ENCODE assay signal across 24 cellular contexts in the genomic region with DNA sequence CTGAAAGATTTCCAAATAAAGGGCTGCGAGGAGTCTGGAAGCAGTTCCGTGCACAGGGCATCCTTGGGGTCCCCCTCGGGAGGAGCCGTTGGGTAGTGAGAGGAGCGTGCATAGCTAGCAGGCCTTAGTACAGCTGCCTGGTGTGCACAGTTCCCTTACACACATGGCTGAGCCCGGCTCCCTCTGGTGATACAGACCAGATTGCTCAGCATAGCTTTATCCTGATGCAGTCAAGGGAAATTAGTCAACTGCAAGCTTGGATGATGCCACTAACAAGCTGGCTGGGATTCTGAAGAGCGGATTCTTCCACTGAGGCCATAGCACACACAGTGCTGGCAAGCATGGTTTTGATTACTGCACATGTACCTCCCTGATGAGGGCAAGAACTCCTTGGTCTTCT.
DNase-seq lines count a peak whose midpoint lies in the region; ATAC-seq and TF ChIP-seq lines count a peak whose summit lies in the region.
"Had no signal": no experiment of that assay in that cellular context is flagged by ENCODE, and none has a peak within 500 bp of the region (broad histone marks: within the 10 kb centered on the region; RNA-seq: fewer than 3 reads in every experiment).

No MANE protein-coding gene starts in this region.

- DNase-seq in AG09319 (ENCODE audit: extremely low read depth, low read depth), result peak; percentile 83
- DNase-seq in M059J (ENCODE audit: low read depth), result peak; percentile 21
- peak; percentile 3 for DNase-seq in adipocyte (ENCODE audit: low read depth)
- peak; percentile 55 for DNase-seq in kidney glomerular epithelial cell (lab: John Stamatoyannopoulos, UW)
- DNase-seq in heart right ventricle, result no peak
- DNase-seq in SJCRH30, result no peak
- no peak for DNase-seq in erythroblast (lab: John Stamatoyannopoulos, UW)
- DNase-seq in psoas muscle, result no peak
- DNase-seq: activated CD4-positive, alpha-beta T cell treated with anti-CD3 and anti-CD28 coated beads, Interleukin-2, amount 50 U/mL, for 1 hour; activated naive CD8-positive, alpha-beta T cell treated with anti-CD3 and anti-CD28 coated beads, Interleukin-2, amount 50 U/mL, for 24 hours; activated T-cell treated with anti-CD3 and anti-CD28 coated beads, Interleukin-2, amount 50 U/mL, for 4 hours; dorsolateral prefrontal cortex; glutamatergic neuron; HFFc6; natural killer cell; NCI-H1417; NCI-H2107; NCI-H446 treated with DMSO at 0.1 percent for 48 hours; NCI-H82; spleen; stimulated activated CD4-positive, alpha-beta T cell treated with anti-CD3 and anti-CD28 coated beads, Interleukin-4, amount 100 ng/mL, for 1 hour had no signal

- H3K27me3 ChIP-seq in adipocyte (replicated peaks; ENCODE audit: control insufficient read depth, insufficient read depth, low read length) (no peaks in the 10 kb centered on the region), heart right ventricle (no peaks in the 10 kb centered on the region), SJCRH30 (no peaks in the 10 kb centered on the region), psoas muscle (ENCODE audit: insufficient read depth in 3 of 3, low read length in 2 of 3) (no peaks in the 10 kb centered on the region)
- H3K27me3 ChIP-seq: dorsolateral prefrontal cortex, spleen had no signal

- H3K4me3 ChIP-seq in adipocyte (ENCODE audit: low read length) (no peak overlapping the region), heart right ventricle (no peak overlapping the region), SJCRH30 (no peak overlapping the region), psoas muscle (no peak overlapping the region)
- H3K4me3 ChIP-seq: body of pancreas, dorsolateral prefrontal cortex, GM23338, lung, spleen had no signal

- H3K27ac ChIP-seq in heart right ventricle, result no peak overlapping the region
- no peak overlapping the region for H3K27ac ChIP-seq in SJCRH30
- H3K27ac ChIP-seq in psoas muscle, result no peak overlapping the region
- H3K27ac ChIP-seq: body of pancreas, dorsolateral prefrontal cortex, spleen had no signal

- H3K9ac ChIP-seq in adipocyte (ENCODE audit: low read length), result no peak overlapping the region

- intact Hi-C loops in heart right ventricle (cut with DNase I) (no loop called here), psoas muscle (cut with DNase I) (no loop called here)

- TF ChIP-seq CTCF in AG09319 (IDR thresholded peaks at IDR 0.05; ENCODE audit: low read depth, low read length), result peak; percentile 28
- TF ChIP-seq CTCF in heart right ventricle (IDR thresholded peaks at IDR 0.05), result no peak
- TF ChIP-seq CTCF in psoas muscle (IDR thresholded peaks at IDR 0.05), result no peak

- H3K4me1 ChIP-seq in adipocyte (ENCODE audit: control insufficient read depth, insufficient read depth, low read length), result no peaks in the 10 kb centered on the region
- H3K4me1 ChIP-seq in heart right ventricle, result no peaks in the 10 kb centered on the region
- no peaks in the 10 kb centered on the region for H3K4me1 ChIP-seq in SJCRH30
- no peaks in the 10 kb centered on the region for H3K4me1 ChIP-seq in psoas muscle
- H3K4me1 ChIP-seq: body of pancreas, spleen had no signal

- TF ChIP-seq POLR2A in erythroblast (IDR thresholded peaks at IDR 0.05; ENCODE audit: low read length), result no peak

- H3K9me3 ChIP-seq in adipocyte (ENCODE audit: control insufficient read depth, low read length) (no peaks in the 10 kb centered on the region), heart right ventricle (no peaks in the 10 kb centered on the region), SJCRH30 (replicated peaks) (no peaks in the 10 kb centered on the region), psoas muscle (no peaks in the 10 kb centered on the region)
- H3K9me3 ChIP-seq: body of pancreas had no signal

- 81 to 82% methylated on average over 7 of the region's 7 CpGs for WGBS in heart right ventricle, 2 donors
- 74 to 78% (median 77%) methylated on average over 7 of the region's 7 CpGs for WGBS in psoas muscle, 3 donors

- ATAC-seq in heart right ventricle (no peak), psoas muscle (no peak)
- ATAC-seq: activated naive CD8-positive, alpha-beta T cell treated with anti-CD3 and anti-CD28 coated beads, Interleukin-2, amount 50 U/mL, for 24 hours; activated T-cell treated with anti-CD3 and anti-CD28 coated beads, Interleukin-2, amount 50 U/mL, for 4 hours; body of pancreas; GM23338; natural killer cell had no signal

- H3K36me3 ChIP-seq in adipocyte (ENCODE audit: control insufficient read depth, insufficient read depth, low read length, severe bottlenecking) (no peaks in the 10 kb centered on the region), heart right ventricle (no peaks in the 10 kb centered on the region), SJCRH30 (no peaks in the 10 kb centered on the region), psoas muscle (ENCODE audit: insufficient read depth in 1 of 2, low read depth in 1 of 2) (no peaks in the 10 kb centered on the region)
- H3K36me3 ChIP-seq: spleen had no signal

Comparison
In these comparisons a context has a peak if more than half of its experiments do, and no peak if none do; other contexts are left out.
1. DNase-seq: peak in AG09319 (single experiment), M059J (single experiment), adipocyte (single experiment) and kidney glomerular epithelial cell (single experiment); none in heart right ventricle (0 of 2), SJCRH30 (0 of 2), erythroblast (0 of 2) and psoas muscle (0 of 2).